In genomic region chr2:226726546-226726945, GRCh38 we compare ENCODE assay signal across 22 cellular contexts.
DNase-seq lines count a peak whose midpoint lies in the region; ATAC-seq, FAIRE-seq and TF ChIP-seq lines count a peak whose summit lies in the region.
"Had no signal": no experiment of that assay in that cellular context is flagged by ENCODE, and none has a peak within 500 bp of the region (broad histone marks: within the 10 kb centered on the region; RNA-seq: fewer than 3 reads in every experiment).

No MANE protein-coding gene starts in this region.

- H3K27me3 ChIP-seq in astrocyte (ENCODE audit: insufficient read depth, low read length): no peaks in the 10 kb centered on the region
- no peaks in the 10 kb centered on the region for H3K27me3 ChIP-seq in heart left ventricle
- no peaks in the 10 kb centered on the region for H3K27me3 ChIP-seq in body of pancreas
- H3K27me3 ChIP-seq: esophagus squamous epithelium, heart right ventricle had no signal

- TF ChIP-seq CTCF in astrocyte (IDR thresholded peaks at IDR 0.05; ENCODE audit: insufficient read depth, low read depth, low read length) (no peak), heart left ventricle (IDR thresholded peaks at IDR 0.05) (no peak), body of pancreas (IDR thresholded peaks at IDR 0.05) (no peak)

- H3K27ac ChIP-seq in astrocyte (ENCODE audit: low read depth, low read length): no peak overlapping the region
- H3K27ac ChIP-seq in mesodermal cell (ENCODE audit: low read depth, low read length, severe bottlenecking): peak overlapping the region; percentile 84
- no peak overlapping the region for H3K27ac ChIP-seq in heart left ventricle
- no peak overlapping the region for H3K27ac ChIP-seq in body of pancreas
- H3K27ac ChIP-seq: C4-2B had no signal

- no peaks in the 10 kb centered on the region for H3K79me2 ChIP-seq in astrocyte (ENCODE audit: insufficient read depth, low read length)

- H3K9me3 Mint-ChIP-seq in astrocyte (ENCODE audit: unreplicated experiment): no peaks in the 10 kb centered on the region
- H3K9me3 Mint-ChIP-seq: nephron; stimulated activated naive CD8-positive, alpha-beta T cell treated with anti-CD3 and anti-CD28 coated beads, Interleukin-15, amount 100 ng/mL, for 72 hours had no signal

- intact Hi-C loops in heart left ventricle (cut with DNase I): loop anchor here in 4 of 10 donors (5.0 to 10.0 kb wide), 5 partner anchors 34 to 512 kb away; partner anchors contain the start of gene IRS1 (in 1 of the 4)
- intact Hi-C loops in body of pancreas (cut with DNase I): no loop called here

- H3K9ac ChIP-seq in astrocyte (ENCODE audit: low read length): no peak overlapping the region

- H3K4me1 Mint-ChIP-seq in astrocyte (ENCODE audit: low read depth, unreplicated experiment): peaks cover 13% of the 10 kb centered on the region

- no peaks in the 10 kb centered on the region for H4K20me1 ChIP-seq in astrocyte (ENCODE audit: insufficient read depth, low read length)

- FAIRE-seq in astrocyte (lab: Jason Lieb, UNC): peak; percentile 45
- FAIRE-seq: A204.1 had no signal

- H3K4me2 ChIP-seq in astrocyte (ENCODE audit: low read length): peak overlapping the region; percentile 62

- no peaks in the 10 kb centered on the region for H3K9me3 ChIP-seq in astrocyte (ENCODE audit: insufficient read depth, low read depth, low read length)
- H3K9me3 ChIP-seq in mesodermal cell (ENCODE audit: control insufficient read depth, low read length): no peaks in the 10 kb centered on the region
- H3K9me3 ChIP-seq in heart left ventricle: no peaks in the 10 kb centered on the region
- no peaks in the 10 kb centered on the region for H3K9me3 ChIP-seq in body of pancreas
- H3K9me3 ChIP-seq: esophagus squamous epithelium had no signal

- peaks cover 2% of the 10 kb centered on the region for H3K36me3 Mint-ChIP-seq in astrocyte (ENCODE audit: low read depth, unreplicated experiment)

- H3K4me3 ChIP-seq in astrocyte (ENCODE audit: insufficient read depth, low read depth, low read length) (no peak overlapping the region), mesodermal cell (ENCODE audit: extremely low read depth, insufficient read depth, low read length, poor library complexity, severe bottlenecking) (no peak overlapping the region), heart left ventricle (peak overlapping the region in 3 of 12 donors; percentile 17 to 24 (median 18)), body of pancreas (no peak overlapping the region)

- ATAC-seq in heart left ventricle (no peak), body of pancreas (no peak)
- ATAC-seq: stimulated activated naive CD8-positive, alpha-beta T cell treated with anti-CD3 and anti-CD28 coated beads, Interleukin-15, amount 100 ng/mL, for 72 hours had no signal

- H3K36me3 ChIP-seq in astrocyte (ENCODE audit: insufficient read depth, low read length) (no peaks in the 10 kb centered on the region), mesodermal cell (ENCODE audit: control insufficient read depth, insufficient read depth, low read length) (no peaks in the 10 kb centered on the region), heart left ventricle (no peaks in the 10 kb centered on the region), body of pancreas (replicated peaks in 1 of 2; ENCODE audit: insufficient read depth in 1 of 2, low read depth in 2 of 2) (no peaks in the 10 kb centered on the region)
- H3K36me3 ChIP-seq: esophagus squamous epithelium, heart right ventricle had no signal

- in situ Hi-C loops in G401 (cut with HindIII; ENCODE audit: low sequenced_read_pairs): no loop called here

- 100% methylated on average over 1 of the region's 2 CpGs; no CpG with 5 or more reads in 1 of the 2 experiments for WGBS in mesodermal cell (ENCODE audit: insufficient coverage in 2 of 2), 2 experiments
- 88 to 93% (median 89%) methylated on average over 2 of the region's 2 CpGs for WGBS in heart left ventricle, 4 donors
- WGBS in body of pancreas, 2 donors: 78 to 87% methylated on average over 2 of the region's 2 CpGs

- DNase-seq in A172 (ENCODE audit: low spot score): peak; percentile 10
- DNase-seq in HS-27A (ENCODE audit: low read depth): peak; percentile 3
- peak; percentile 28 for DNase-seq in astrocyte (ENCODE audit: low read depth)
- no peak for DNase-seq in G401 (ENCODE audit: low spot score)
- no peak for DNase-seq in heart left ventricle
- DNase-seq in body of pancreas: no peak
- no peak for DNase-seq in HUDEP-2 (lab: John Stamatoyannopoulos, UW; ENCODE audit: unreplicated experiment in 76 of 76)
- DNase-seq: activated CD8-positive, alpha-beta memory T cell treated with anti-CD3 and anti-CD28 coated beads, Interleukin-2, amount 50 U/mL, for 48 hours; activated gamma-delta T cell treated with Interleukin-2 at 50 U/mL for 16 hours; anterior cingulate cortex; cerebellar nuclear complex; esophagus squamous epithelium; heart right ventricle; islet precursor cell; NCI-H1105 treated with DMSO at 0.1 percent for 48 hours; NCI-H524; stimulated activated CD4-positive, alpha-beta T cell treated with anti-CD3 and anti-CD28 coated beads, Interleukin-2, amount 100 ng/mL, for 48 hours; stimulated activated naive CD8-positive, alpha-beta T cell treated with anti-CD3 and anti-CD28 coated beads, Interleukin-15, amount 100 ng/mL, for 72 hours had no signal

- no peaks in the 10 kb centered on the region for H3K27me3 Mint-ChIP-seq in astrocyte (ENCODE audit: low read depth, unreplicated experiment)

- H2AFZ ChIP-seq in astrocyte (ENCODE audit: low read depth, low read length): no peak overlapping the region

- H3K4me1 ChIP-seq in astrocyte (ENCODE audit: insufficient read depth, low read length): peaks cover 12% of the 10 kb centered on the region
- H3K4me1 ChIP-seq in mesodermal cell (ENCODE audit: control insufficient read depth, insufficient read depth, low read length, poor library complexity, severe bottlenecking): peaks cover 17% of the 10 kb centered on the region
- H3K4me1 ChIP-seq in heart left ventricle: peaks cover 0 to 40% (median 14%) of the 10 kb centered on the region in 12 donors
- H3K4me1 ChIP-seq in body of pancreas: peaks cover 6% of the 10 kb centered on the region

- H3K4me3 Mint-ChIP-seq in astrocyte (ENCODE audit: unreplicated experiment): no peak overlapping the region
- H3K4me3 Mint-ChIP-seq: stimulated activated naive CD8-positive, alpha-beta T cell treated with anti-CD3 and anti-CD28 coated beads, Interleukin-15, amount 100 ng/mL, for 72 hours had no signal

- H3K27ac Mint-ChIP-seq in astrocyte (ENCODE audit: unreplicated experiment): no peak overlapping the region

- no peak for TF ChIP-seq POLR2A in heart left ventricle (IDR thresholded peaks at IDR 0.05)
- TF ChIP-seq POLR2A in body of pancreas (IDR thresholded peaks at IDR 0.05): no peak

Comparison
In these comparisons a context has a peak if more than half of its experiments do, and no peak if none do; other contexts are left out.
1. DNase-seq: peak in A172 (single experiment), HS-27A (single experiment) and astrocyte (single experiment); none in G401 (single experiment), heart left ventricle (0 of 5), body of pancreas (0 of 4) and HUDEP-2 (0 of 76).